Comparison of ENCODE assay signal across 15 cellular contexts in genomic region chr5:170408189-170408588, GRCh38.
DNase-seq lines count a peak whose midpoint lies in the region; ATAC-seq and TF ChIP-seq lines count a peak whose summit lies in the region.
"Had no signal": no experiment of that assay in that cellular context is flagged by ENCODE, and none has a peak within 500 bp of the region (broad histone marks: within the 10 kb centered on the region; RNA-seq: fewer than 3 reads in every experiment).

No MANE protein-coding gene starts in this region.

- H3K9me3 ChIP-seq in WERI-Rb-1 (ENCODE audit: severe bottlenecking): no peaks in the 10 kb centered on the region

- TF ChIP-seq CTCF in WERI-Rb-1 (IDR thresholded peaks at IDR 0.05; ENCODE audit: low read depth, low read length): no peak

- H3K4me3 ChIP-seq in WERI-Rb-1 (ENCODE audit: low read depth, low read length): no peak overlapping the region

- H3K27me3 ChIP-seq in WERI-Rb-1 (ENCODE audit: insufficient read depth, low read depth, severe bottlenecking): peaks cover 42% of the 10 kb centered on the region
- H3K27me3 ChIP-seq: dorsolateral prefrontal cortex had no signal

- no peak overlapping the region for H3K27ac ChIP-seq in WERI-Rb-1

- ATAC-seq in GM19324 (IDR thresholded peaks at IDR 0.05; ENCODE audit: low FRiP score, unreplicated experiment): no peak
- no peak for ATAC-seq in GM19035 (IDR thresholded peaks at IDR 0.05; ENCODE audit: unreplicated experiment)
- ATAC-seq: HepG2 had no signal

- no peaks in the 10 kb centered on the region for H3K36me3 ChIP-seq in WERI-Rb-1

- peak; percentile 11 for DNase-seq in DMS 273 treated with DMSO at 0.1 percent for 48 hours (lab: John Stamatoyannopoulos, UW)
- DNase-seq in NCI-H146 treated with DMSO at 0.1 percent for 48 hours (lab: John Stamatoyannopoulos, UW; ENCODE audit: unreplicated experiment): peak; percentile 1
- DNase-seq in WERI-Rb-1: peak; percentile 29
- DNase-seq in midbrain (lab: John Stamatoyannopoulos, UW): peak; percentile 11
- DNase-seq in NK-92 treated with Interleukin-12 subunit alpha and Interleukin-12 subunit beta, amount 100 ng/mL, for 24 hours (lab: John Stamatoyannopoulos, UW): no peak
- DNase-seq in RKO (ENCODE audit: low spot score): no peak
- DNase-seq: activated CD8-positive, alpha-beta memory T cell treated with anti-CD3 and anti-CD28 coated beads for 24 hours; AML-193; DMS79; dorsolateral prefrontal cortex; posterior cingulate gyrus; stimulated activated CD4-positive, alpha-beta T cell treated with anti-CD3 and anti-CD28 coated beads, Interleukin-1b, Interleukin-23, amount 100 ng/mL, for 48 hours had no signal

Comparison
In these comparisons a context has a peak if more than half of its experiments do, and no peak if none do; other contexts are left out.
1. DNase-seq: peak in DMS 273 treated with DMSO at 0.1 percent for 48 hours (single experiment), NCI-H146 treated with DMSO at 0.1 percent for 48 hours (single experiment), WERI-Rb-1 (single experiment) and midbrain (single experiment); none in NK-92 treated with Interleukin-12 subunit alpha and Interleukin-12 subunit beta, amount 100 ng/mL, for 24 hours (single experiment) and RKO (single experiment).